9 cellular contexts compared by ENCODE assay signal in the genomic region with DNA sequence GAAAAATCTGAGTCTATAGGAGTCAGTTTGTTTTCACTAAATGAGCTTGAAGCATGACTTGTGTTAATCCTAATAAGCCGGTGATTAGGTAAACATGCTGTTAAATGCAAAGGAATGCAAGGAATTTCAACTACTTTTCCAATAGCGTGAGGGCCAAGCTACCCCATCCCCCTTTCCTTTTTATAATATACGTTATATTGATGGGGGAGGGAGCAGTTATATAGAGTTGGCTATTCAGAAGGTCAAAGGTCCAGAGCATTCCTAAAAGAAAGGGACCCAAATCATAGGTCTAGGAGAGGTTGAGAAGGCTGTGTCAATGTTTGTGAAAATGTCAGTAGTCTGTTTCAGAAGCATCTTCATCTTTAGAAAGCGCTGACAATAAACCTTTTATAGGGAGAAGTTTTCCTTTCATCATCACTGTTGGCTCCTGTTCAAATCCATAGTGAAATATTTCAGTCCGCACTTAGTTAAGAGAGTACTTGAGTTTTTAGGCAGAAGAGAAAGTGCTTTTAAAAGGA.
A peak's percentile ranks its signal among the peaks of the same experiment; 100 is the strongest.
DNase-seq lines count a peak whose midpoint lies in the region; ATAC-seq and TF ChIP-seq lines count a peak whose summit lies in the region.
"Had no signal": no experiment of that assay in that cellular context is flagged by ENCODE, and none has a peak within 500 bp of the region (broad histone marks: within the 10 kb centered on the region; RNA-seq: fewer than 3 reads in every experiment).

No MANE protein-coding gene starts in this region.

- H3K4me1 ChIP-seq in muscle layer of colon (ENCODE audit: insufficient read depth, low read length) = peaks cover 33% of the 10 kb centered on the region

- peak; percentile 7; the same call in 1 of the 2 replicates for TF ChIP-seq RAD21 in Ishikawa (IDR thresholded peaks at IDR 0.05; ENCODE audit: low read depth)

- no peak for ATAC-seq in HG02588 (IDR thresholded peaks at IDR 0.05; ENCODE audit: unreplicated experiment)

- no peak for TF ChIP-seq CTCF in AG09319 (IDR thresholded peaks at IDR 0.05; ENCODE audit: low read depth, low read length)

- no peak overlapping the region for H3K4me3 ChIP-seq in muscle layer of colon (ENCODE audit: low read depth in 1 of 2, low read length in 2 of 2)

- H3K27me3 ChIP-seq in muscle layer of colon (ENCODE audit: control insufficient read depth in 1 of 2, insufficient read depth in 2 of 2, low read length in 2 of 2) = no peaks in the 10 kb centered on the region

- H3K9me3 ChIP-seq in muscle layer of colon (ENCODE audit: low read length) = no peaks in the 10 kb centered on the region

- H3K27ac ChIP-seq in muscle layer of colon (ENCODE audit: low read depth, low read length) = peak overlapping the region; percentile 61

- peaks cover 9% of the 10 kb centered on the region for H3K36me3 ChIP-seq in muscle layer of colon (ENCODE audit: insufficient read depth, low read length)

- DNase-seq in AG09319 (ENCODE audit: extremely low read depth, low read depth) (peak; percentile 87), dedifferentiated amniotic fluid mesenchymal stem cell (ENCODE audit: extremely low spot score) (peak; percentile 94), GDM1 (lab: John Stamatoyannopoulos, UW) (no peak), SHP77 (lab: John Stamatoyannopoulos, UW) (no peak)
- no peak for DNase-seq in activated CD4-positive, alpha-beta T cell treated with anti-CD3 and anti-CD28 coated beads for 48 hours
- DNase-seq: DMS53 had no signal

- peak; percentile 96 for TF ChIP-seq EP300 in Ishikawa (IDR thresholded peaks at IDR 0.05; ENCODE audit: borderline replicate concordance)

- no peak overlapping the region for H3K9ac ChIP-seq in muscle layer of colon (ENCODE audit: low read length)

TF ChIP-seq in Ishikawa, 13 proteins besides CTCF, POLR2A, EP300 and RAD21:
- TF ChIP-seq, protein P1, sequence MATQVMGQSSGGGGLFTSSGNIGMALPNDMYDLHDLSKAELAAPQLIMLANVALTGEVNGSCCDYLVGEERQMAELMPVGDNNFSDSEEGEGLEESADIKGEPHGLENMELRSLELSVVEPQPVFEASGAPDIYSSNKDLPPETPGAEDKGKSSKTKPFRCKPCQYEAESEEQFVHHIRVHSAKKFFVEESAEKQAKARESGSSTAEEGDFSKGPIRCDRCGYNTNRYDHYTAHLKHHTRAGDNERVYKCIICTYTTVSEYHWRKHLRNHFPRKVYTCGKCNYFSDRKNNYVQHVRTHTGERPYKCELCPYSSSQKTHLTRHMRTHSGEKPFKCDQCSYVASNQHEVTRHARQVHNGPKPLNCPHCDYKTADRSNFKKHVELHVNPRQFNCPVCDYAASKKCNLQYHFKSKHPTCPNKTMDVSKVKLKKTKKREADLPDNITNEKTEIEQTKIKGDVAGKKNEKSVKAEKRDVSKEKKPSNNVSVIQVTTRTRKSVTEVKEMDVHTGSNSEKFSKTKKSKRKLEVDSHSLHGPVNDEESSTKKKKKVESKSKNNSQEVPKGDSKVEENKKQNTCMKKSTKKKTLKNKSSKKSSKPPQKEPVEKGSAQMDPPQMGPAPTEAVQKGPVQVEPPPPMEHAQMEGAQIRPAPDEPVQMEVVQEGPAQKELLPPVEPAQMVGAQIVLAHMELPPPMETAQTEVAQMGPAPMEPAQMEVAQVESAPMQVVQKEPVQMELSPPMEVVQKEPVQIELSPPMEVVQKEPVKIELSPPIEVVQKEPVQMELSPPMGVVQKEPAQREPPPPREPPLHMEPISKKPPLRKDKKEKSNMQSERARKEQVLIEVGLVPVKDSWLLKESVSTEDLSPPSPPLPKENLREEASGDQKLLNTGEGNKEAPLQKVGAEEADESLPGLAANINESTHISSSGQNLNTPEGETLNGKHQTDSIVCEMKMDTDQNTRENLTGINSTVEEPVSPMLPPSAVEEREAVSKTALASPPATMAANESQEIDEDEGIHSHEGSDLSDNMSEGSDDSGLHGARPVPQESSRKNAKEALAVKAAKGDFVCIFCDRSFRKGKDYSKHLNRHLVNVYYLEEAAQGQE (IDR thresholded peaks at IDR 0.05; ENCODE audit: low read depth) = peak; percentile 18; the same call in 1 of the 2 replicates
- TF ChIP-seq NFIC (IDR thresholded peaks at IDR 0.05) = peak; percentile 82
- 0 out of 2 replicates have a peak, but pooled peaks have one; percentile 14 for TF ChIP-seq CREB1 (IDR thresholded peaks at IDR 0.05; ENCODE audit: low read depth)
- TF ChIP-seq TEAD4 (IDR thresholded peaks at IDR 0.05) = peak; percentile 99
- no peak for TF ChIP-seq ZBTB7A (IDR thresholded peaks at IDR 0.05; ENCODE audit: low read depth)
- TF ChIP-seq, protein P2, sequence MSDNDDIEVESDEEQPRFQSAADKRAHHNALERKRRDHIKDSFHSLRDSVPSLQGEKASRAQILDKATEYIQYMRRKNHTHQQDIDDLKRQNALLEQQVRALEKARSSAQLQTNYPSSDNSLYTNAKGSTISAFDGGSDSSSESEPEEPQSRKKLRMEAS (IDR thresholded peaks at IDR 0.05) = peak; percentile 76
- no peak for TF ChIP-seq EGR1 (IDR thresholded peaks at IDR 0.05)
- no peak; the same call in 1 of the 2 replicates for TF ChIP-seq USF1 (IDR thresholded peaks at IDR 0.05)
- no peak; the same call in 1 of the 2 replicates for TF ChIP-seq TAF1 (IDR thresholded peaks at IDR 0.05; ENCODE audit: low read depth)
- TF ChIP-seq CEBPB (IDR thresholded peaks at IDR 0.05) = no peak
- TF ChIP-seq YY1 (IDR thresholded peaks at IDR 0.05; ENCODE audit: low read depth) = 0 out of 2 replicates have a peak, but pooled peaks have one; percentile 11
- peak; percentile 92 for TF ChIP-seq FOXM1 (IDR thresholded peaks at IDR 0.05; ENCODE audit: borderline replicate concordance, low read depth)
- TF ChIP-seq TCF12 (IDR thresholded peaks at IDR 0.05; ENCODE audit: low read depth) = peak; percentile 89

Comparison
In these comparisons a context has a peak if more than half of its experiments do, and no peak if none do; other contexts are left out.
1. DNase-seq: peak in AG09319 (single experiment) and dedifferentiated amniotic fluid mesenchymal stem cell (single experiment); none in GDM1 (single experiment), activated CD4-positive, alpha-beta T cell treated with anti-CD3 and anti-CD28 coated beads for 48 hours (single experiment) and SHP77 (0 of 2).